In the genomic region with DNA sequence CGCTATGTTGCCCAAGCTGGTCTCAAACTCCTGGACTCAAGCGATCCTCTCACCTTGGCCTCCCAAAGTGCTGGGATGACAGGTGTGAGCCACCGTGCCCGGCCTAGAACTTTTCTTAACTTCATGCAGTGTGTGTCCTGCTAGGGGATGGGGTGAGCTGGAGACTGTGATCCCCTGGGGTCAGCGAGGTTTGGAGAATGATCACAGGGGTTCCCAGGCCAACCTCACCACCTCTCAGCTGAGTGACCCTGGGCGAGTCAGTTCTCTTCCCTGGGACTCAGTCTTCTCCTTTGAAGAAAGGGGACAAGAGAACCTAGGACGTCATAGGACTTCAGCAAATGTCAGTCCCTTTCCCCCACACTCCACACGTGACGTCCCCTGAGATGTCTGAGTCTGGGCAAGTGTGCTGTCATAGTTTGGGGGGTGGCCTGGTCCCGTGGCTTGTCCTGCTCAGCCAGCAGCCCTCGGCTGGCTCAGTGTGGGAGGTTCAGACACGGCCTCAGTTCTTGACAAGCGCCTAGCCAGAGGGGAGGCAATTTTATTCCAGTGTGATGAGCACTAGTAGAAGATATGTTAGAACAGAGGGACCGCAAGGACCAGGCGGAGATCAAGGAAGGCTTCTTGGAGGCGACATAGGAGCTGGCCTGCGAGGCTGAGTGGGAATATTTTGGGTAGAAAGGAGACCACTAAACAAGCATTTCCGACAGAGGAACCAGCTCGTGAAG, we compare ENCODE assay signal across 27 cellular contexts. TPM values are rescaled to one million over a fixed set of nuclear protein-coding genes. Genes with fewer than 3 reads are reported as not detected.
"Had no signal": no experiment of that assay in that cellular context is flagged by ENCODE, and none has a peak within 500 bp of the region (broad histone marks: within the 10 kb centered on the region; RNA-seq: fewer than 3 reads in every experiment).

No MANE protein-coding gene starts in this region.

- H3K36me3 Mint-ChIP-seq: activated naive CD4-positive, alpha-beta T cell treated with anti-CD3 and anti-CD28 coated beads, Interleukin-2, amount 50 U/mL, for 72 hours; natural killer cell; stimulated activated memory B cell treated with anti-CD40 and anti-IgM and Interleukin-4, amounts not matched to agents 10 μg/mL and 1 μg/mL and 100 μg/mL, for 72 hours; T-cell had no signal

- H3K79me2 ChIP-seq: parathyroid adenoma had no signal

- H3K4me3 Mint-ChIP-seq: activated CD8-positive, alpha-beta T cell treated with anti-CD3 and anti-CD28 coated beads, Interleukin-2, amount 10 ng/mL, durations not matched to agents 7 days and 5 days; central memory CD8-positive, alpha-beta T cell; effector memory CD8-positive, alpha-beta T cell; natural killer cell; stimulated activated memory B cell treated with anti-CD40 and anti-IgM and Interleukin-4, amounts not matched to agents 10 μg/mL and 1 μg/mL and 100 μg/mL, for 72 hours; T-cell; T-helper 2 cell treated with Interferon-gamma antibody and Interleukin-4, amounts not matched to agents 5 μg/mL and 100 μg/mL, for 36 hours had no signal

- ATAC-seq: activated CD8-positive, alpha-beta T cell treated with anti-CD3 and anti-CD28 coated beads, Interleukin-2, amount 10 ng/mL, durations not matched to agents 7 days and 5 days; activated naive CD4-positive, alpha-beta T cell treated with anti-CD3 and anti-CD28 coated beads, Interleukin-2, amount 50 U/mL, for 72 hours; effector memory CD8-positive, alpha-beta T cell; left lobe of liver; natural killer cell; stimulated activated memory B cell treated with anti-CD40 and anti-IgM and Interleukin-4, amounts not matched to agents 10 μg/mL and 1 μg/mL and 100 μg/mL, for 72 hours; T-cell had no signal

- FAIRE-seq: endothelial cell of umbilical vein, frontal cortex, keratinocyte, small intestine had no signal

- H3K4me1 ChIP-seq: breast epithelium, colonic mucosa, parathyroid adenoma, uterus had no signal

- H3K9me3 ChIP-seq: breast epithelium, colonic mucosa, neutrophil, tibial nerve, uterus had no signal

- H3K9me3 Mint-ChIP-seq: activated naive CD4-positive, alpha-beta T cell treated with anti-CD3 and anti-CD28 coated beads, Interleukin-2, amount 50 U/mL, for 72 hours; central memory CD8-positive, alpha-beta T cell; effector memory CD8-positive, alpha-beta T cell; natural killer cell; T-cell; T-helper 2 cell treated with Interferon-gamma antibody and Interleukin-4, amounts not matched to agents 5 μg/mL and 100 μg/mL, for 36 hours had no signal

- H2AFZ ChIP-seq: parathyroid adenoma had no signal

- H3K27ac ChIP-seq: breast epithelium, colonic mucosa, dorsolateral prefrontal cortex, neutrophil, parathyroid adenoma, uterus had no signal

- H3K27me3 ChIP-seq: breast epithelium, colonic mucosa, dorsolateral prefrontal cortex, neutrophil, tibial nerve, uterus had no signal

- H3K4me1 Mint-ChIP-seq: central memory CD8-positive, alpha-beta T cell; natural killer cell; T-cell had no signal

- H3K36me3 ChIP-seq: breast epithelium, colonic mucosa, neutrophil, tibial nerve, uterus, WERI-Rb-1 had no signal

- H3K27ac Mint-ChIP-seq: activated CD8-positive, alpha-beta T cell treated with anti-CD3 and anti-CD28 coated beads, Interleukin-2, amount 10 ng/mL, durations not matched to agents 7 days and 5 days; effector memory CD8-positive, alpha-beta T cell; natural killer cell; stimulated activated memory B cell treated with anti-CD40 and anti-IgM and Interleukin-4, amounts not matched to agents 10 μg/mL and 1 μg/mL and 100 μg/mL, for 72 hours; T-cell; T-helper 2 cell treated with Interferon-gamma antibody and Interleukin-4, amounts not matched to agents 5 μg/mL and 100 μg/mL, for 36 hours had no signal

- H3K4me3 ChIP-seq: breast epithelium, colonic mucosa, dorsolateral prefrontal cortex, lung, tibial nerve, uterus had no signal

- DNase-seq: activated CD4-positive, alpha-beta T cell treated with anti-CD3 and anti-CD28 coated beads for 1 hour; activated CD4-positive, alpha-beta T cell treated with anti-CD3 and anti-CD28 coated beads, Interleukin-2, amount 50 U/mL, for 1 hour; activated CD8-positive, alpha-beta T cell treated with anti-CD3 and anti-CD28 coated beads, Interleukin-2, amount 10 ng/mL, durations not matched to agents 7 days and 5 days; colonic mucosa; effector memory CD8-positive, alpha-beta T cell; midbrain; natural killer cell; small intestine; stimulated activated CD4-positive, alpha-beta T cell treated with anti-CD3 and anti-CD28 coated beads, Interleukin-15, amount 100 ng/mL, for 24 hours; substantia nigra; T-cell; WERI-Rb-1 had no signal

- H3K9ac ChIP-seq: parathyroid adenoma had no signal

RNA-seq across cellular contexts. Expression of gene ELN, which starts 43.3 kb away (rescaled TPM):
- total RNA-seq: activated CD8-positive, alpha-beta T cell treated with anti-CD3 and anti-CD28 coated beads, Interleukin-2, amount 10 ng/mL, durations not matched to agents 7 days and 5 days; activated naive CD4-positive, alpha-beta T cell treated with anti-CD3 and anti-CD28 coated beads, Interleukin-2, amount 50 U/mL, for 72 hours had no signal
- polyA plus RNA-seq: keratinocyte had no signal
